Comparison of ENCODE assay signal across 1 cellular context in genomic region chr19:10364644-10365043, GRCh38.
TF ChIP-seq lines count a peak whose summit lies in the region.

No MANE protein-coding gene starts in this region.

TF ChIP-seq in HepG2, 621 proteins besides CTCF, POLR2A, EP300 and RAD21:
- TF ChIP-seq TRIM22 (IDR thresholded peaks at IDR 0.05) (no peak), KDM2A (CRISPR knock-in tag; IDR thresholded peaks at IDR 0.05; ENCODE audit: borderline replicate concordance, low read depth) (no peak), HHEX (CRISPR knock-in tag; IDR thresholded peaks at IDR 0.05) (no peak), GRHL1 (CRISPR knock-in tag; conservative IDR thresholded peaks at IDR 0.05) (no peak), ZNF44 (CRISPR knock-in tag; IDR thresholded peaks at IDR 0.05) (no peak), ZNF563 (CRISPR knock-in tag; IDR thresholded peaks at IDR 0.05) (no peak), ZNF543 (CRISPR knock-in tag; IDR thresholded peaks at IDR 0.05) (no peak), FOXA1 (IDR thresholded peaks at IDR 0.05) (no peak), FOXA1 (CRISPR knock-in tag; IDR thresholded peaks at IDR 0.05) (no peak), KAT8 (CRISPR knock-in tag; IDR thresholded peaks at IDR 0.05) (no peak)
